1 cellular context compared by ENCODE assay signal in genomic region chr3:152192050-152192449, GRCh38.
TF ChIP-seq lines count a peak whose summit lies in the region.

No MANE protein-coding gene starts in this region.

TF ChIP-seq in K562, 482 proteins besides CTCF, POLR2A, EP300 and RAD21 (continued from another document):
- no peak for TF ChIP-seq TEAD1 (CRISPR knock-in tag; IDR thresholded peaks at IDR 0.05)
TF ChIP-seq in K562: peak in this region for 4.
